In the genomic region with DNA sequence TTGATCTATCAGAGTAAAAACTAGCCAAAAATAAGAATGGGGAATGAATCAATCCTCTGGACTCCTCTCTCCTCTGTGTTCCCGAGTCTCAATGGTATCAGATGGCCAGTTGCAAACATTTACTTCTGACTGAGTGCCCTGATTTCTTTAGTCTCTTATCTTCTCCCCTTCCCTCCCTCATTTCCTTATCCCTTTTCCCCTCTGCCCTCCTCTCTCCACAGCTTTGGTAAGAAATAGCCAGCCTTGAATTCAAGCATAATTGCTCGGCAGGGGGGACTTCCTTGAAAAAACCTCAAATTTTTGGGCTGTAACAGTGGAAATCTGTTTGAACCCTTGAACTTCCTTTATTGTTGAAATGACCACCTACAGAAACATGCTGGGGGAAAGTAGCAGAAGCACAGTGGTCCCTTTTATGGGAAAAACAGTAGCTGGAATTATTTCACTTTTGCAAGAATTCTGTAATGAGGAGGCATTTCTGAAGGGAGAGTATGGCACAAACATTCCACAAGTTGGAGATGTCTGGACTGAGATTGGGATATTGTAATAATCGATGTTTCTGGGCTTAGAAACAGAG, we compare ENCODE assay signal across 22 cellular contexts. TPM values are rescaled to one million over a fixed set of nuclear protein-coding genes. Genes with fewer than 3 reads are reported as not detected.
A peak's percentile ranks its signal among the peaks of the same experiment; 100 is the strongest.
DNase-seq lines count a peak whose midpoint lies in the region; ATAC-seq and TF ChIP-seq lines count a peak whose summit lies in the region.
"Had no signal": no experiment of that assay in that cellular context is flagged by ENCODE, and none has a peak within 500 bp of the region (broad histone marks: within the 10 kb centered on the region; RNA-seq: fewer than 3 reads in every experiment).

No MANE protein-coding gene starts in this region.

- no peak overlapping the region for H3K9ac ChIP-seq in mesendoderm (ENCODE audit: low read length)

- H3K4me1 Mint-ChIP-seq in brain (peaks cover 61% of the 10 kb centered on the region), type B pancreatic cell (ENCODE audit: unreplicated experiment) (peaks cover 57% of the 10 kb centered on the region)
- H3K4me1 Mint-ChIP-seq: activated naive CD4-positive, alpha-beta T cell treated with anti-CD3 and anti-CD28 coated beads, Interleukin-2, amount 10 ng/mL, durations not matched to agents 7 days and 5 days; naive B cell had no signal

- no peak overlapping the region for H3K4ac ChIP-seq in mesendoderm (ENCODE audit: low read depth, low read length)

- H3K27ac Mint-ChIP-seq in brain (peak overlapping the region in 3 of 5 experiments; percentile 41 to 74 (median 51)), type B pancreatic cell (peak overlapping the region; percentile 48)
- H3K27ac Mint-ChIP-seq: activated CD8-positive, alpha-beta T cell treated with anti-CD3 and anti-CD28 coated beads for 36 hours; activated naive CD4-positive, alpha-beta T cell treated with anti-CD3 and anti-CD28 coated beads, Interleukin-2, amount 10 ng/mL, durations not matched to agents 7 days and 5 days; activated T-cell treated with anti-CD3 and anti-CD28 coated beads, Interleukin-2, amount 50 U/mL, for 24 hours had no signal

- H3K18ac ChIP-seq in mesendoderm (ENCODE audit: low read length) = peak overlapping the region; percentile 75

- no peaks in the 10 kb centered on the region for H3K79me1 ChIP-seq in mesendoderm (ENCODE audit: low read length)

- peaks cover 13% of the 10 kb centered on the region for H3K4me1 ChIP-seq in cardiac muscle cell (ENCODE audit: low read depth)
- peaks cover 5% of the 10 kb centered on the region for H3K4me1 ChIP-seq in mesendoderm (ENCODE audit: control insufficient read depth, low read depth, low read length)
- H3K4me1 ChIP-seq: psoas muscle had no signal

- H3K27me3 Mint-ChIP-seq in brain (no peaks in the 10 kb centered on the region), type B pancreatic cell (no peaks in the 10 kb centered on the region)

- no peaks in the 10 kb centered on the region for H3K36me3 ChIP-seq in cardiac muscle cell
- no peaks in the 10 kb centered on the region for H3K36me3 ChIP-seq in mesendoderm (ENCODE audit: control insufficient read depth, insufficient read depth, low read length)

- no peaks in the 10 kb centered on the region for H3K9me3 ChIP-seq in cardiac muscle cell (ENCODE audit: low read depth)
- H3K9me3 ChIP-seq: psoas muscle, testis had no signal

- no peak for ATAC-seq in Right ventricle myocardium superior (ENCODE audit: poor library complexity)
- ATAC-seq in HG03196 (IDR thresholded peaks at IDR 0.05; ENCODE audit: unreplicated experiment) = no peak
- ATAC-seq in GM18870 (IDR thresholded peaks at IDR 0.05; ENCODE audit: unreplicated experiment) = no peak
- ATAC-seq: activated CD8-positive, alpha-beta T cell treated with anti-CD3 and anti-CD28 coated beads for 36 hours; PC-3 had no signal

- peak overlapping the region; percentile 45 for H2BK120ac ChIP-seq in mesendoderm (ENCODE audit: low read depth, low read length)

- H2BK15ac ChIP-seq in mesendoderm (replicated peaks; ENCODE audit: low read depth) = peak overlapping the region; percentile 85

- H3K27ac ChIP-seq in cardiac muscle cell (peak overlapping the region; percentile 43), mesendoderm (ENCODE audit: low read depth, low read length) (peak overlapping the region; percentile 86), coronary artery (peak overlapping the region in 1 of 2 donors; percentile 0)
- H3K27ac ChIP-seq: C4-2B, HL-60, psoas muscle, testis had no signal

- no peak overlapping the region for H4K5ac ChIP-seq in mesendoderm (ENCODE audit: low read length)

- H3K4me3 ChIP-seq in cardiac muscle cell (no peak overlapping the region), mesendoderm (ENCODE audit: low read length) (no peak overlapping the region), coronary artery (no peak overlapping the region)
- H3K4me3 ChIP-seq: psoas muscle, testis had no signal

- DNase-seq in cardiac muscle cell (ENCODE audit: low read depth in 1 of 2, low spot score in 1 of 2) (peak in 1 of 2 donors; percentile 46), Right ventricle myocardium superior (no peak), mesendoderm (peak; percentile 76), type B pancreatic cell (ENCODE audit: extremely low spot score, unreplicated experiment) (no peak), coronary artery (ENCODE audit: low spot score) (no peak)
- DNase-seq: activated naive CD4-positive, alpha-beta T cell treated with anti-CD3 and anti-CD28 coated beads, Interleukin-2, amount 10 ng/mL, durations not matched to agents 7 days and 5 days; activated T-cell treated with anti-CD3 and anti-CD28 coated beads, Interleukin-2, amount 50 U/mL, for 24 hours; DMS153; GOT3; KG1; naive B cell; NCI-H1092 treated with DMSO at 0.1 percent for 48 hours; NCI-H82; PC-3 had no signal

- no peak overlapping the region for H3K4me2 ChIP-seq in mesendoderm (ENCODE audit: low read length)

- peak overlapping the region; percentile 42 for H3K56ac ChIP-seq in mesendoderm (ENCODE audit: low read length)

- no peak for TF ChIP-seq CTCF in cardiac muscle cell (IDR thresholded peaks at IDR 0.05; ENCODE audit: low read depth, low read length)
- no peak for TF ChIP-seq CTCF in brain (conservative IDR thresholded peaks at IDR 0.05)
- no peak for TF ChIP-seq CTCF in type B pancreatic cell (conservative IDR thresholded peaks at IDR 0.05)
- TF ChIP-seq CTCF in coronary artery (IDR thresholded peaks at IDR 0.05) = no peak

- H3K27me3 ChIP-seq in cardiac muscle cell = no peaks in the 10 kb centered on the region
- no peaks in the 10 kb centered on the region for H3K27me3 ChIP-seq in mesendoderm (ENCODE audit: insufficient read depth, low read length, poor library complexity)
- H3K27me3 ChIP-seq: testis had no signal

- no peaks in the 10 kb centered on the region for H3K79me2 ChIP-seq in mesendoderm (ENCODE audit: control insufficient read depth, insufficient read depth, low read length)

- WGBS in mesendoderm (ENCODE audit: extremely low coverage, insufficient coverage, low lambda C conversion rate) = no CpG with 5 or more reads among the region's 3 CpGs

- no peaks in the 10 kb centered on the region for H3K9me3 Mint-ChIP-seq in brain
- H3K9me3 Mint-ChIP-seq in type B pancreatic cell = no peaks in the 10 kb centered on the region
- H3K9me3 Mint-ChIP-seq: activated CD8-positive, alpha-beta T cell treated with anti-CD3 and anti-CD28 coated beads for 36 hours; activated naive CD4-positive, alpha-beta T cell treated with anti-CD3 and anti-CD28 coated beads, Interleukin-2, amount 10 ng/mL, durations not matched to agents 7 days and 5 days; activated T-cell treated with anti-CD3 and anti-CD28 coated beads, Interleukin-2, amount 50 U/mL, for 24 hours had no signal

- H3K4me3 Mint-ChIP-seq in brain (peak overlapping the region in 3 of 5 experiments; percentile 37 to 53 (median 52)), type B pancreatic cell (peak overlapping the region; percentile 47)
- H3K4me3 Mint-ChIP-seq: activated CD8-positive, alpha-beta T cell treated with anti-CD3 and anti-CD28 coated beads for 36 hours; activated naive CD4-positive, alpha-beta T cell treated with anti-CD3 and anti-CD28 coated beads, Interleukin-2, amount 10 ng/mL, durations not matched to agents 7 days and 5 days; activated T-cell treated with anti-CD3 and anti-CD28 coated beads, Interleukin-2, amount 50 U/mL, for 24 hours had no signal

- H4K8ac ChIP-seq in mesendoderm (ENCODE audit: low read depth, low read length) = no peak overlapping the region

- no peak overlapping the region for H3K23ac ChIP-seq in mesendoderm (ENCODE audit: low read length)

- H2AK5ac ChIP-seq in mesendoderm (ENCODE audit: low read length) = no peak overlapping the region

- H3K36me3 Mint-ChIP-seq in brain = no peaks in the 10 kb centered on the region
- H3K36me3 Mint-ChIP-seq in type B pancreatic cell = peaks cover 3% of the 10 kb centered on the region
- H3K36me3 Mint-ChIP-seq: activated naive CD4-positive, alpha-beta T cell treated with anti-CD3 and anti-CD28 coated beads, Interleukin-2, amount 10 ng/mL, durations not matched to agents 7 days and 5 days; naive B cell had no signal

- peak overlapping the region; percentile 45 for H2BK5ac ChIP-seq in mesendoderm (ENCODE audit: low read length)

- intact Hi-C loops in Right ventricle myocardium superior (cut with DNase I) = no loop called here

RNA-seq across cellular contexts. Expression of a gene that starts 40.3 kb away (rescaled TPM):
- 0.74 and 0.89 TPM in 2 replicates for total RNA-seq in cardiac muscle cell
- polyA plus RNA-seq in cardiac muscle cell = 0.06 and 0.72 TPM in 2 replicates
- 1.2 TPM for total RNA-seq in Right ventricle myocardium superior
- polyA plus RNA-seq in brain (ENCODE audit: insufficient read depth, low read depth, low replicate concordance) = 1.7 TPM
- 3.4 TPM for polyA plus RNA-seq in mesendoderm (2013, experiment 1 of 2)
- 3.2 TPM for polyA plus RNA-seq in mesendoderm (2013, experiment 2 of 2)
- 9.2 and 27.8 TPM in 2 replicates for total RNA-seq in type B pancreatic cell (ENCODE audit: low replicate concordance)
